Comparison of ENCODE assay signal across 26 cellular contexts in genomic region chr2:73366060-73366459, GRCh38.
"Had no signal": no experiment of that assay in that cellular context is flagged by ENCODE, and none has a peak within 500 bp of the region (broad histone marks: within the 10 kb centered on the region; RNA-seq: fewer than 3 reads in every experiment).

No MANE protein-coding gene starts in this region.

- H3K9me3 ChIP-seq: suprapubic skin, testis, thoracic aorta, thyroid gland, tibial artery, tibial nerve, transverse colon, upper lobe of left lung, uterus, vagina had no signal

- DNase-seq: stimulated activated CD4-positive, alpha-beta T cell treated with anti-CD3 and anti-CD28 coated beads, Interleukin-2, amount 100 ng/mL, for 48 hours; stimulated activated CD4-positive, alpha-beta T cell treated with anti-CD3 and anti-CD28 coated beads, Interleukin-4, amount 100 ng/mL, for 1 hour; stimulated activated CD4-positive, alpha-beta T cell treated with anti-CD3 and anti-CD28 coated beads, Interleukin-4, amount 100 ng/mL, for 24 hours; stimulated activated CD4-positive, alpha-beta T cell treated with anti-CD3 and anti-CD28 coated beads, Interleukin-4, amount 100 ng/mL, for 4 hours; stimulated activated CD8-positive, alpha-beta memory T cell treated with anti-CD3 and anti-CD28 coated beads, Interleukin-4, amount 100 ng/mL, for 48 hours; stimulated activated naive B cell treated with anti-CD40 and anti-IgM and Interleukin-4, amounts not matched to agents 10 μg/mL and 1 μg/mL and 100 μg/mL, for 72 hours; stimulated activated naive CD4-positive, alpha-beta T cell; stimulated activated naive CD4-positive, alpha-beta T cell treated with Interleukin-2 at 50 U/mL for 16 hours; stimulated activated naive CD8-positive, alpha-beta T cell treated with anti-CD3 and anti-CD28 coated beads, Interleukin-15, amount 100 ng/mL, for 72 hours; stimulated activated naive CD8-positive, alpha-beta T cell treated with anti-CD3 and anti-CD28 coated beads, Interleukin-15, Interleukin-2, amounts not matched to agents 100 U/mL and 50 U/mL, for 24 hours; stomach; substantia nigra; testis; thyroid gland; tibial artery; transverse colon; trophoblast cell; upper lobe of left lung; upper lobe of right lung; uterus had no signal

- H3K4me3 ChIP-seq: stomach, suprapubic skin, testis, thoracic aorta, thyroid gland, tibial artery, tibial nerve, transverse colon, upper lobe of left lung, upper lobe of right lung, uterus, vagina had no signal

- H3K4me1 ChIP-seq: stomach, suprapubic skin, testis, thyroid gland, tibial artery, tibial nerve, transverse colon, upper lobe of left lung, upper lobe of right lung, uterus, vagina had no signal

- ATAC-seq: stimulated activated effector memory CD8-positive, alpha-beta T cell treated with anti-CD3 and anti-CD28 coated beads, Interleukin-12 subunit alpha, Interleukin-12 subunit beta, amount 100 ng/mL, for 72 hours; stimulated activated memory B cell treated with anti-CD40 and anti-IgM and Interleukin-4, amounts not matched to agents 10 μg/mL and 1 μg/mL and 100 μg/mL, for 72 hours; stimulated activated naive B cell treated with anti-CD40 and anti-IgM and Interleukin-4, amounts not matched to agents 10 μg/mL and 1 μg/mL and 100 μg/mL, for 72 hours; stimulated activated naive CD8-positive, alpha-beta T cell treated with anti-CD3 and anti-CD28 coated beads, Interleukin-15, amount 100 ng/mL, for 72 hours; stimulated activated naive CD8-positive, alpha-beta T cell treated with anti-CD3 and anti-CD28 coated beads, Interleukin-15, Interleukin-2, amounts not matched to agents 100 U/mL and 50 U/mL, for 24 hours; upper lobe of right lung had no signal

- H3K27me3 ChIP-seq: stomach, suprapubic skin, testis, thyroid gland, tibial artery, tibial nerve, transverse colon, upper lobe of left lung, upper lobe of right lung, uterus, vagina had no signal

- H3K36me3 ChIP-seq: stomach, suprapubic skin, thoracic aorta, thyroid gland, tibial artery, tibial nerve, transverse colon, upper lobe of left lung, upper lobe of right lung, uterus, vagina had no signal
